ENCODE assay signal across 8 cellular contexts in the genomic region with DNA sequence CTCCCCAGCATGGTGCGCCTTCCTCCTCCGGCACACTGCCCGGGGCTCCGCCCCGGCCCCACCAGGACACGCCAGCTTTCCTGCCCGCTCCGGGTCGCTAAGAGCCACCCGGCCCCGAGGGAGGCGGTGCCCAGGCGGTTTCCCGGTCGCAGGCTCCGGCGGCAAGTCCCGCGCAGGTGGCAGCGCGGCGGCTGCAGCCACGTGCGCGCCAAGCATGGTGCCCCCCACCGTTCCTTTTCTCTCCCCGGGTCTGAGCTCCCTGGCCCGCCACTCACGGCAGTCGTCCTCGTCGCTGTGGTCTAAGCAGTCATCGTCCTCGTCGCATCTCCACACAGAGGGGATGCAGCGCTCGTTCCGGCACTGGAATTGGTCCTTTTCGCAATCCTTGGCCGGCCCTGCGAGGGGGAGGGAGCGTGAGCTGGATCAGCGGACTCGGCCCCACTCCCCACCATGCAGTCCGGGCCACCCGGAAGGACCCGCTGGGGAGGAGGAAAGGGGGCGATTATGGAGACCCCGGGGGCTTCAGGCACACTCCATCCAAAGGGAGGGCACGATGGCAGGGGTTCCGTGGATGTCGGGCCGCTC. TPM values are rescaled to one million over a fixed set of nuclear protein-coding genes. Genes with fewer than 3 reads are reported as not detected.
DNase-seq lines count a peak whose midpoint lies in the region; ATAC-seq and TF ChIP-seq lines count a peak whose summit lies in the region.

No MANE protein-coding gene starts in this region.

- peaks cover 14% of the 10 kb centered on the region for H3K4me1 Mint-ChIP-seq in activated B cell treated with CpG ODN at 0.5 μM for 24 hours

- H3K4me3 Mint-ChIP-seq in activated B cell treated with CpG ODN at 0.5 μM for 24 hours = peak overlapping the region; percentile 93

- H3K27me3 Mint-ChIP-seq in activated B cell treated with CpG ODN at 0.5 μM for 24 hours = no peaks in the 10 kb centered on the region

- no peak for TF ChIP-seq CTCF in activated B cell treated with CpG ODN at 0.5 μM for 24 hours (IDR thresholded peaks at IDR 0.05)
- no peak for TF ChIP-seq CTCF in esophagus muscularis mucosa (IDR thresholded peaks at IDR 0.05)
- no peak for TF ChIP-seq CTCF in neutrophil (IDR thresholded peaks at IDR 0.05)

- H3K27me3 ChIP-seq in esophagus muscularis mucosa (no peaks in the 10 kb centered on the region), neutrophil (peaks cover 31% of the 10 kb centered on the region)

- DNase-seq in NK-92 treated with Interleukin-12 subunit alpha and Interleukin-12 subunit beta, amount 100 ng/mL, for 24 hours (lab: John Stamatoyannopoulos, UW) = peak; percentile 86
- no peak for DNase-seq in NK-92 (lab: John Stamatoyannopoulos, UW; ENCODE audit: unreplicated experiment)
- DNase-seq in activated B cell treated with CpG ODN at 0.5 μM for 24 hours = no peak
- no peak for DNase-seq in esophagus muscularis mucosa (ENCODE audit: extremely low spot score)
- DNase-seq in cortex of kidney (lab: John Stamatoyannopoulos, UW) = no peak

- H3K4me3 ChIP-seq in esophagus muscularis mucosa = peak overlapping the region; percentile 65 to 86 (median 78)
- peak overlapping the region; percentile 58 to 69 for H3K4me3 ChIP-seq in neutrophil (ENCODE audit: low read depth in 1 of 2, low read length in 1 of 2)

- no peak for TF ChIP-seq RAD21 in Ishikawa (IDR thresholded peaks at IDR 0.05; ENCODE audit: low read depth)

- POLR2A ChIA-PET in activated B cell treated with CpG ODN at 0.5 μM for 24 hours (lab: Charles Lee) = interaction anchor here (0.7 to 3.1 kb wide), 18 partner anchors 8 to 620 kb away, joined by 3 to 51 read pairs (median 4); a partner anchor contains a TSS

- H3K27ac ChIP-seq in esophagus muscularis mucosa (replicated peaks in 1 of 4) = peak overlapping the region in 2 of 4 donors; percentile 61 to 76
- no peak overlapping the region for H3K27ac ChIP-seq in neutrophil

- ATAC-seq in GM21737 (IDR thresholded peaks at IDR 0.05; ENCODE audit: unreplicated experiment) (peak; percentile 20), activated B cell treated with CpG ODN at 0.5 μM for 24 hours (ENCODE audit: low read depth) (peak; percentile 29)

- intact Hi-C loops in activated B cell treated with CpG ODN at 0.5 μM for 24 hours (cut with micrococcal nuclease) = loop anchor here (1.0 to 10.0 kb wide), 14 partner anchors 18 to 1391 kb away; a partner anchor contains a TSS
- intact Hi-C loops in esophagus muscularis mucosa (cut with DNase I) = no loop called here

- H3K9me3 Mint-ChIP-seq in activated B cell treated with CpG ODN at 0.5 μM for 24 hours = no peaks in the 10 kb centered on the region

- H3K36me3 ChIP-seq in esophagus muscularis mucosa (no peaks in the 10 kb centered on the region), neutrophil (no peaks in the 10 kb centered on the region)

- under 1% methylated on average over 38 of the region's 53 CpGs for WGBS in esophagus muscularis mucosa

- H3K9me3 ChIP-seq in esophagus muscularis mucosa (no peaks in the 10 kb centered on the region), neutrophil (no peaks in the 10 kb centered on the region)

- CTCF ChIA-PET in activated B cell treated with CpG ODN at 0.5 μM for 24 hours (lab: Charles Lee) = interaction anchor here (1.0 to 2.1 kb wide), 3 partner anchors 42 to 67 kb away, joined by 5 to 10 read pairs (median 5); no protein-coding TSS in a partner anchor

- peak overlapping the region; percentile 92 for H3K27ac Mint-ChIP-seq in activated B cell treated with CpG ODN at 0.5 μM for 24 hours

- H3K4me1 ChIP-seq in esophagus muscularis mucosa (peaks cover 17 to 34% (median 30%) of the 10 kb centered on the region in 4 donors), neutrophil (ENCODE audit: control insufficient read depth in 1 of 2, insufficient read depth in 1 of 2, low read depth in 1 of 2, low read length in 1 of 2) (peaks cover 37 to 47% of the 10 kb centered on the region in 2 experiments)

- TF ChIP-seq EP300 in Ishikawa (IDR thresholded peaks at IDR 0.05; ENCODE audit: borderline replicate concordance) (no peak), esophagus muscularis mucosa (IDR thresholded peaks at IDR 0.05) (no peak)

- H3K36me3 Mint-ChIP-seq in activated B cell treated with CpG ODN at 0.5 μM for 24 hours (ENCODE audit: low read depth) = peaks cover 9% of the 10 kb centered on the region

- no peak for TF ChIP-seq POLR2A in esophagus muscularis mucosa (IDR thresholded peaks at IDR 0.05; ENCODE audit: low read depth)

TF ChIP-seq in Ishikawa, 13 proteins besides CTCF, POLR2A, EP300 and RAD21:
- TF ChIP-seq ZBTB7A (IDR thresholded peaks at IDR 0.05; ENCODE audit: low read depth) (no peak; the same call in 1 of the 2 replicates), EGR1 (IDR thresholded peaks at IDR 0.05) (no peak), CREB1 (IDR thresholded peaks at IDR 0.05; ENCODE audit: low read depth) (no peak), TAF1 (IDR thresholded peaks at IDR 0.05; ENCODE audit: low read depth) (no peak), FOXM1 (IDR thresholded peaks at IDR 0.05; ENCODE audit: borderline replicate concordance, low read depth) (no peak), CEBPB (IDR thresholded peaks at IDR 0.05) (no peak), TEAD4 (IDR thresholded peaks at IDR 0.05) (no peak)
- TF ChIP-seq, protein P1, sequence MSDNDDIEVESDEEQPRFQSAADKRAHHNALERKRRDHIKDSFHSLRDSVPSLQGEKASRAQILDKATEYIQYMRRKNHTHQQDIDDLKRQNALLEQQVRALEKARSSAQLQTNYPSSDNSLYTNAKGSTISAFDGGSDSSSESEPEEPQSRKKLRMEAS (IDR thresholded peaks at IDR 0.05) = peak; percentile 97
- TF ChIP-seq, protein P2, sequence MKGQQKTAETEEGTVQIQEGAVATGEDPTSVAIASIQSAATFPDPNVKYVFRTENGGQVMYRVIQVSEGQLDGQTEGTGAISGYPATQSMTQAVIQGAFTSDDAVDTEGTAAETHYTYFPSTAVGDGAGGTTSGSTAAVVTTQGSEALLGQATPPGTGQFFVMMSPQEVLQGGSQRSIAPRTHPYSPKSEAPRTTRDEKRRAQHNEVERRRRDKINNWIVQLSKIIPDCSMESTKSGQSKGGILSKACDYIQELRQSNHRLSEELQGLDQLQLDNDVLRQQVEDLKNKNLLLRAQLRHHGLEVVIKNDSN (IDR thresholded peaks at IDR 0.05) = peak; percentile 26; the same call in 1 of the 2 replicates
TF ChIP-seq in Ishikawa: peak in this region for 2.

RNA-seq across cellular contexts. Expression of a gene that starts 1.2 kb away (rescaled TPM):
- total RNA-seq in activated B cell treated with CpG ODN at 0.5 μM for 24 hours (25.1 and 40.6 TPM in 2 replicates), esophagus muscularis mucosa (1 to 10 TPM in 3 of 4 donors, under 1 TPM in 1; 0.83 to 6.0 (median 1.9) TPM)
